In genomic region chr11:130487390-130488186, GRCh38 we compare ENCODE assay signal across 26 cellular contexts. TPM values are rescaled to one million over a fixed set of nuclear protein-coding genes. Genes with fewer than 3 reads are reported as not detected.
DNase-seq lines count a peak whose midpoint lies in the region; ATAC-seq and TF ChIP-seq lines count a peak whose summit lies in the region.
"Had no signal": no experiment of that assay in that cellular context is flagged by ENCODE, and none has a peak within 500 bp of the region (broad histone marks: within the 10 kb centered on the region; RNA-seq: fewer than 3 reads in every experiment).

No MANE protein-coding gene starts in this region.

- H3K27ac Mint-ChIP-seq in activated T-cell treated with anti-CD3 and anti-CD28 coated beads, Interleukin-2, amount 50 U/mL, for 72 hours = peak overlapping the region; percentile 24
- H3K27ac Mint-ChIP-seq in activated CD4-positive, alpha-beta T cell treated with anti-CD3 and anti-CD28 coated beads, Interleukin-2, amount 10 ng/mL, durations not matched to agents 7 days and 5 days = no peak overlapping the region
- H3K27ac Mint-ChIP-seq: activated naive CD8-positive, alpha-beta T cell; stimulated activated naive CD8-positive, alpha-beta T cell treated with anti-CD3 and anti-CD28 coated beads, Interleukin-15, amount 100 ng/mL, for 72 hours had no signal

- H3K4me1 Mint-ChIP-seq in activated T-cell treated with anti-CD3 and anti-CD28 coated beads, Interleukin-2, amount 50 U/mL, for 72 hours (ENCODE audit: low read depth) = no peaks in the 10 kb centered on the region
- H3K4me1 Mint-ChIP-seq in activated CD4-positive, alpha-beta T cell treated with anti-CD3 and anti-CD28 coated beads, Interleukin-2, amount 10 ng/mL, durations not matched to agents 7 days and 5 days = peaks cover 4% of the 10 kb centered on the region
- H3K4me1 Mint-ChIP-seq: stimulated activated naive CD8-positive, alpha-beta T cell treated with anti-CD3 and anti-CD28 coated beads, Interleukin-15, amount 100 ng/mL, for 72 hours had no signal

- ATAC-seq in activated T-cell treated with anti-CD3 and anti-CD28 coated beads, Interleukin-2, amount 50 U/mL, for 72 hours (replicated peaks in 1 of 2) = no peak
- ATAC-seq in lower lobe of right lung = peak in 1 of 2 donors; percentile 45
- ATAC-seq in upper lobe of right lung = peak; percentile 28
- ATAC-seq: stimulated activated naive CD8-positive, alpha-beta T cell treated with anti-CD3 and anti-CD28 coated beads, Interleukin-15, amount 100 ng/mL, for 72 hours had no signal

- H3K9me3 ChIP-seq in lower lobe of right lung (no peaks in the 10 kb centered on the region), upper lobe of right lung (no peaks in the 10 kb centered on the region), vagina (no peaks in the 10 kb centered on the region)
- H3K9me3 ChIP-seq: SK-N-SH had no signal

- CTCF ChIA-PET in activated CD4-positive, alpha-beta T cell treated with anti-CD3 and anti-CD28 coated beads, Interleukin-2, amount 10 ng/mL, durations not matched to agents 7 days and 5 days (lab: Charles Lee) = no interaction called here

- H3K4me1 ChIP-seq in lower lobe of right lung (no peaks in the 10 kb centered on the region), upper lobe of right lung (peaks cover 10% of the 10 kb centered on the region), vagina (no peaks in the 10 kb centered on the region)

- DNase-seq in activated T-cell treated with anti-CD3 and anti-CD28 coated beads, Interleukin-2, amount 50 U/mL, for 72 hours = no peak
- DNase-seq in activated T-cell treated with anti-CD3 and anti-CD28 coated beads, Interleukin-2, amount 50 U/mL, for 1 hour = no peak
- peak; percentile 10 for DNase-seq in foreskin melanocyte
- DNase-seq in lower lobe of right lung = no peak
- no peak for DNase-seq in upper lobe of right lung
- no peak for DNase-seq in vagina (ENCODE audit: extremely low spot score in 2 of 2)
- no peak for DNase-seq in activated CD4-positive, alpha-beta T cell treated with anti-CD3 and anti-CD28 coated beads, Interleukin-2, amount 10 ng/mL, durations not matched to agents 7 days and 5 days
- DNase-seq in HuH-7 (ENCODE audit: low spot score) = no peak
- DNase-seq: activated CD4-positive, alpha-beta T cell treated with anti-CD3 and anti-CD28 coated beads, Interleukin-2, amount 50 U/mL, for 4 hours; activated CD8-positive, alpha-beta memory T cell treated with anti-CD3 and anti-CD28 coated beads, Interleukin-2, amount 50 U/mL, for 4 hours; foreskin fibroblast; GF-D8; Karpas-422; NCI-H1092; NCI-H1930; NCI-H2227 treated with DMSO at 0.1 percent for 48 hours; RPMI8226; stimulated activated naive CD8-positive, alpha-beta T cell treated with anti-CD3 and anti-CD28 coated beads, Interleukin-15, amount 100 ng/mL, for 72 hours; T-helper 9 cell; trophoblast cell; WERI-Rb-1 had no signal

- TF ChIP-seq POLR2A in vagina (IDR thresholded peaks at IDR 0.05) = no peak

- H3K36me3 ChIP-seq in lower lobe of right lung (no peaks in the 10 kb centered on the region), upper lobe of right lung (no peaks in the 10 kb centered on the region), vagina (no peaks in the 10 kb centered on the region)
- H3K36me3 ChIP-seq: WERI-Rb-1 had no signal

- no peaks in the 10 kb centered on the region for H3K27me3 ChIP-seq in lower lobe of right lung (ENCODE audit: low read depth)
- H3K27me3 ChIP-seq in upper lobe of right lung = no peaks in the 10 kb centered on the region
- H3K27me3 ChIP-seq in vagina = no peaks in the 10 kb centered on the region

- H3K27ac ChIP-seq in lower lobe of right lung (peak overlapping the region; percentile 71), upper lobe of right lung (peak overlapping the region; percentile 79), vagina (no peak overlapping the region)
- H3K27ac ChIP-seq: epithelial cell of prostate, WERI-Rb-1 had no signal

- no peaks in the 10 kb centered on the region for H3K36me3 Mint-ChIP-seq in activated T-cell treated with anti-CD3 and anti-CD28 coated beads, Interleukin-2, amount 50 U/mL, for 72 hours (ENCODE audit: insufficient read depth in 2 of 2)
- no peaks in the 10 kb centered on the region for H3K36me3 Mint-ChIP-seq in activated CD4-positive, alpha-beta T cell treated with anti-CD3 and anti-CD28 coated beads, Interleukin-2, amount 10 ng/mL, durations not matched to agents 7 days and 5 days (ENCODE audit: low read depth)
- H3K36me3 Mint-ChIP-seq: activated naive CD8-positive, alpha-beta T cell had no signal

- TF ChIP-seq CTCF in lower lobe of right lung (IDR thresholded peaks at IDR 0.05) (no peak), upper lobe of right lung (IDR thresholded peaks at IDR 0.05) (no peak), vagina (IDR thresholded peaks at IDR 0.05) (no peak)

- H3K4me3 Mint-ChIP-seq in activated T-cell treated with anti-CD3 and anti-CD28 coated beads, Interleukin-2, amount 50 U/mL, for 72 hours = no peak overlapping the region
- no peak overlapping the region for H3K4me3 Mint-ChIP-seq in activated CD4-positive, alpha-beta T cell treated with anti-CD3 and anti-CD28 coated beads, Interleukin-2, amount 10 ng/mL, durations not matched to agents 7 days and 5 days
- H3K4me3 Mint-ChIP-seq: activated naive CD8-positive, alpha-beta T cell; stimulated activated naive CD8-positive, alpha-beta T cell treated with anti-CD3 and anti-CD28 coated beads, Interleukin-15, amount 100 ng/mL, for 72 hours had no signal

- peaks cover 5% of the 10 kb centered on the region for H3K27me3 Mint-ChIP-seq in activated T-cell treated with anti-CD3 and anti-CD28 coated beads, Interleukin-2, amount 50 U/mL, for 72 hours (ENCODE audit: low read depth)
- peaks cover 20% of the 10 kb centered on the region for H3K27me3 Mint-ChIP-seq in activated CD4-positive, alpha-beta T cell treated with anti-CD3 and anti-CD28 coated beads, Interleukin-2, amount 10 ng/mL, durations not matched to agents 7 days and 5 days
- H3K27me3 Mint-ChIP-seq: activated naive CD8-positive, alpha-beta T cell; stimulated activated naive CD8-positive, alpha-beta T cell treated with anti-CD3 and anti-CD28 coated beads, Interleukin-15, amount 100 ng/mL, for 72 hours had no signal

- POLR2A ChIA-PET in activated CD4-positive, alpha-beta T cell treated with anti-CD3 and anti-CD28 coated beads, Interleukin-2, amount 10 ng/mL, durations not matched to agents 7 days and 5 days (lab: Charles Lee) = no interaction called here

- intact Hi-C loops in lower lobe of right lung (cut with DNase I) (no loop called here), upper lobe of right lung (cut with DNase I) (no loop called here), vagina (cut with DNase I) (no loop called here)

- no peak overlapping the region for H3K4me3 ChIP-seq in lower lobe of right lung
- no peak overlapping the region for H3K4me3 ChIP-seq in upper lobe of right lung
- no peak overlapping the region for H3K4me3 ChIP-seq in vagina

- H3K9me3 Mint-ChIP-seq in activated T-cell treated with anti-CD3 and anti-CD28 coated beads, Interleukin-2, amount 50 U/mL, for 72 hours = no peaks in the 10 kb centered on the region
- H3K9me3 Mint-ChIP-seq in activated CD4-positive, alpha-beta T cell treated with anti-CD3 and anti-CD28 coated beads, Interleukin-2, amount 10 ng/mL, durations not matched to agents 7 days and 5 days = no peaks in the 10 kb centered on the region
- H3K9me3 Mint-ChIP-seq: stimulated activated naive CD8-positive, alpha-beta T cell treated with anti-CD3 and anti-CD28 coated beads, Interleukin-15, amount 100 ng/mL, for 72 hours had no signal

RNA-seq across cellular contexts. Expression of gene ADAMTS15, which starts 39.1 kb away (rescaled TPM):
- under 1 TPM; 0.05 to 0.07 TPM for total RNA-seq in activated T-cell treated with anti-CD3 and anti-CD28 coated beads, Interleukin-2, amount 50 U/mL, for 72 hours
- total RNA-seq in lower lobe of right lung = 8.4 TPM
- 8.2 TPM for total RNA-seq in upper lobe of right lung
- total RNA-seq in vagina = 12.0 TPM
- total RNA-seq in activated CD4-positive, alpha-beta T cell treated with anti-CD3 and anti-CD28 coated beads, Interleukin-2, amount 10 ng/mL, durations not matched to agents 7 days and 5 days = under 1 TPM; 0.04 to 0.05 TPM

RNA-seq across cellular contexts. Expression of gene ADAMTS8, which starts 59.2 kb away (rescaled TPM):
- not detected for total RNA-seq in activated T-cell treated with anti-CD3 and anti-CD28 coated beads, Interleukin-2, amount 50 U/mL, for 72 hours
- total RNA-seq in lower lobe of right lung (23.0 TPM), upper lobe of right lung (39.1 TPM), vagina (1.5 TPM)
- not detected for total RNA-seq in activated CD4-positive, alpha-beta T cell treated with anti-CD3 and anti-CD28 coated beads, Interleukin-2, amount 10 ng/mL, durations not matched to agents 7 days and 5 days
- total RNA-seq: A172, lung microvascular endothelial cell had no signal
